19 cellular contexts compared by ENCODE assay signal in the genomic region with DNA sequence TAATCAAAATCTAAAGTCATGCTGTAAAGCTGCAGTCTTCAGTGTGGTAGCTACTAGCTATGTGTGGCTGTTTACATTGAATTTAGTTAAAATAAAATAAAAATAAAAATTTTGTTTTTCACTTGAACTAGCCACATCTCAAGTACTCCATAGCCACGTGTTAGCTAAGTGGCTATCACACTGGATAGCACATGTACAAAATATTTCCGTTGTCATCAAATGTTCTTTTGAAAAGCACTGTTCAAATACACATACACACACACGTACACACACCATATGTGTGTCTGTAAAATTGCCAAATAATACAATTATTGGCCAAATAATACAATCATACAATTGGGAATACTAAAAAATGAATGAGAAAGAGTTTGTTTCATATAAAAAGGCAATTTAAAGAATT.
"Had no signal": no experiment of that assay in that cellular context is flagged by ENCODE, and none has a peak within 500 bp of the region (broad histone marks: within the 10 kb centered on the region; RNA-seq: fewer than 3 reads in every experiment).

No MANE protein-coding gene starts in this region.

- H3K36me3 ChIP-seq: SJSA1 had no signal

- H3K4me1 ChIP-seq: SJSA1 had no signal

- H3K9me3 ChIP-seq: SJSA1, SK-N-SH had no signal

- H3K27me3 ChIP-seq: SJSA1 had no signal

- H3K27ac ChIP-seq: SJSA1 had no signal

- DNase-seq: KBM-7, MV-4-11, NCI-H1048, NCI-H1105, NCI-H1417, NCI-H1436 treated with DMSO at 0.1 percent for 48 hours, NCI-H1694, NCI-H187 treated with DMSO at 0.1 percent for 48 hours, NCI-H2029 treated with DMSO at 0.1 percent for 48 hours, NCI-H2171 treated with DMSO at 0.1 percent for 48 hours, NCI-H345, NCI-H446 treated with DMSO at 0.1 percent for 48 hours, NCI-H69, NCI-H774, Right ventricle myocardium superior, RPMI8226, SIG-M5, SK-N-SH had no signal

- H3K4me3 ChIP-seq: SJSA1 had no signal

- H3K9ac ChIP-seq: SK-N-SH had no signal
